7 cellular contexts compared by ENCODE assay signal in the genomic region with DNA sequence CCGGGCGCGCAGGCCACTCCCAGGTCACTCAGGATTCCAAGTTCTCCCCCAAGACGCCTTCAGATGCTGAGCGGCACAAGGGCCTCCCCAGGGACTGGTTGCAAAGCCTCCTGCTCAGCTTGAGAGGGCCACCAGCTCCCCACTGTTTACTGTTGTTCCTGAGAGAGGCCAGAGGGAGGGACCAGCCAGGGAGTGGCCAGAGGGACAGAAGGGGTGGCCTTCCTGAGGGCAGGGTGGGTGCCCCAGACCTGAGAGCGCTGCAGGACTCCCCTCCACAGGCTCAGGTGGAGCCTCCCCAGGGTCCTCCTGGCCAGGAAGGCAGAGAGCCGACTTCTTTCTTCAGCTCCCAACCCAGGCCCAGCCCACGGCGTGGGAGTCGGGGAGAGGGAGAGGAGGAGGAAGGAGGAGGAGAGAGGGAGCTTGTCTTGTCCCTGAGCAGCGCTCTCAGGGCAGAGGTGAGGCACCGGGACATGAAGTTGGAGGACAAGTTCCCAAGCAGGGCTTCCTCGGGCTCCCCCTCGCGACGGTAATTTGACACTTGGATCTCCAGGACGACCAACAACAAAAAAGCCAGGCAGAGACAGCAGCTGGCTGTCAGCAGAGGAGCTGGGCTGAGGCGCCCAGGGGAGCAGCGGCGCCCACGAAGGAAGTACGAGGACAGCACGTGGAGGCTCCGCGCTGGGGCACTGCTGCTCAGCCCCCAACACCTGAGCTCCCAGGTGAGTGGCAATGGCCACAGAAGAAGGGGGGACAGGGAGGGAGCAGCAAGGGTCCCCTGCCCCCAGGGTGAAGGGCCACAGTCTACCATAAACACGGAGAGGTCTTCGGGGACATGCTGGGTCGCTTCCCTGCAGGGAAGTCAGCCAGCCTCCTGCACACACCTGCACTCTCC.
DNase-seq lines count a peak whose midpoint lies in the region; ATAC-seq and TF ChIP-seq lines count a peak whose summit lies in the region.

No MANE protein-coding gene starts in this region.

- in situ Hi-C loops in GM13976 (cut with MboI; ENCODE audit: low sequenced_read_pairs, unreplicated experiment), result no loop called here

- peaks cover 6% of the 10 kb centered on the region for H3K4me1 Mint-ChIP-seq in central memory CD8-positive, alpha-beta T cell

- TF ChIP-seq CTCF in GM13976 (IDR thresholded peaks at IDR 0.05; ENCODE audit: borderline replicate concordance, control extremely low read depth, extremely low read depth, insufficient read depth, missing control alignments), result peak; percentile 53

- peak overlapping the region; percentile 62 for H3K27ac Mint-ChIP-seq in central memory CD8-positive, alpha-beta T cell (ENCODE audit: low read depth)

- DNase-seq in GM13976 (ENCODE audit: low spot score), result peak; percentile 89
- peak; percentile 93 to 94 for DNase-seq in NCI-H2081 (lab: John Stamatoyannopoulos, UW)
- peak; percentile 70 for DNase-seq in UCSD-AML1 (lab: John Stamatoyannopoulos, UW; ENCODE audit: unreplicated experiment)
- no peak for DNase-seq in central memory CD8-positive, alpha-beta T cell (ENCODE audit: low spot score in 2 of 2)
- peak; percentile 91 for DNase-seq in iris pigment epithelial cell (ENCODE audit: low read depth)
- peak; percentile 88 for DNase-seq in smooth muscle cell of the brain vasculature (ENCODE audit: low read depth, low spot score)

- H3K36me3 Mint-ChIP-seq in central memory CD8-positive, alpha-beta T cell (ENCODE audit: insufficient read depth), result no peaks in the 10 kb centered on the region

- H3K9me3 Mint-ChIP-seq in central memory CD8-positive, alpha-beta T cell, result no peaks in the 10 kb centered on the region

- no peak overlapping the region for H3K4me3 Mint-ChIP-seq in central memory CD8-positive, alpha-beta T cell

- H3K27me3 Mint-ChIP-seq in central memory CD8-positive, alpha-beta T cell, result no peaks in the 10 kb centered on the region

- peak; percentile 59 for ATAC-seq in central memory CD8-positive, alpha-beta T cell (replicated peaks; ENCODE audit: extremely low read depth, poor library complexity, severe bottlenecking)
- no peak for ATAC-seq in HG02973 (IDR thresholded peaks at IDR 0.05; ENCODE audit: unreplicated experiment)

Comparison
In these comparisons a context has a peak if more than half of its experiments do, and no peak if none do; other contexts are left out.
1. DNase-seq: peak in GM13976 (single experiment), NCI-H2081 (2 of 2), UCSD-AML1 (single experiment), iris pigment epithelial cell (single experiment) and smooth muscle cell of the brain vasculature (single experiment); none in central memory CD8-positive, alpha-beta T cell (0 of 2).